In the genomic region with DNA sequence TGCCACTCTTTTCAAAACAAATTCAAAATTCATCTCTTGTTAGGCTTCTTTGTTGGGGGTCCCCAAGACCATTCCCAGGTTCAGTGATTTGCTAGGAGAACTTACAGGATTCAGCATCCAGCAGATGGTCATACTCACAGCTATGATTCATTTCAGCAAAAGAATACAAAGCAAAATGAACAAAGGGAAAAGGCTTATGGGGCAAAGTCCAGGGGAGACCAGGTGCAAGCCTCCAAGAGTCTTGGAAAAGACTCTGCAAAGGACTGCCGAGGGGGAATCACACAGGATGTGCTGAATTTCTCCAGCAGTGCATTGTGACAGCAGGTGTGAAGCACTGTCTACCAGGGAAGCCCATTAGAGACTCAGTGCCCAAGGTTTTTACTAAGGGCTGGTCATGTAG, we compare ENCODE assay signal across 14 cellular contexts. TPM values are rescaled to one million over a fixed set of nuclear protein-coding genes. Genes with fewer than 3 reads are reported as not detected.
A peak's percentile ranks its signal among the peaks of the same experiment; 100 is the strongest.
DNase-seq lines count a peak whose midpoint lies in the region; ATAC-seq and TF ChIP-seq lines count a peak whose summit lies in the region.
"Had no signal": no experiment of that assay in that cellular context is flagged by ENCODE, and none has a peak within 500 bp of the region (broad histone marks: within the 10 kb centered on the region; RNA-seq: fewer than 3 reads in every experiment).

No MANE protein-coding gene starts in this region.

- DNase-seq in CD4-positive, alpha-beta memory T cell: no peak
- DNase-seq in DMS53 treated with DMSO at 0.1 percent for 48 hours (lab: John Stamatoyannopoulos, UW; ENCODE audit: unreplicated experiment) (peak; percentile 97), mucosa of descending colon (no peak), cortex of kidney (lab: John Stamatoyannopoulos, UW) (no peak), esophagus squamous epithelium (lab: John Stamatoyannopoulos, UW) (no peak)
- no peak for DNase-seq in activated CD4-positive, alpha-beta memory T cell treated with anti-CD3 and anti-CD28 coated beads, Interleukin-2, amount 10 ng/mL, durations not matched to agents 7 days and 5 days
- DNase-seq: C1 segment of cervical spinal cord, H9, head of caudate nucleus, SJCRH30, spleen had no signal

- ATAC-seq in mucosa of descending colon (peak; percentile 20), HG03521 (IDR thresholded peaks at IDR 0.05; ENCODE audit: unreplicated experiment) (no peak)

- 41 to 50% methylated on average over 1 of the region's 1 CpG for WGBS in esophagus squamous epithelium, 2 donors

- intact Hi-C loops in CD4-positive, alpha-beta memory T cell (cut with micrococcal nuclease): no loop called here
- intact Hi-C loops in mucosa of descending colon (cut with DNase I, micrococcal nuclease) (no loop called here), esophagus squamous epithelium (cut with DNase I) (no loop called here)

- H3K4me1 ChIP-seq in CD4-positive, alpha-beta memory T cell (ENCODE audit: insufficient read depth, low read length): peaks cover 100% of the 10 kb centered on the region
- H3K4me1 ChIP-seq in mucosa of descending colon (ENCODE audit: low read depth) (peaks cover 75% of the 10 kb centered on the region), esophagus squamous epithelium (peaks cover 17 to 81% (median 32%) of the 10 kb centered on the region in 3 donors)

- H3K36me3 ChIP-seq in CD4-positive, alpha-beta memory T cell (ENCODE audit: insufficient read depth, low read length): no peaks in the 10 kb centered on the region
- H3K36me3 ChIP-seq in mucosa of descending colon (ENCODE audit: low read depth) (no peaks in the 10 kb centered on the region), esophagus squamous epithelium (no peaks in the 10 kb centered on the region)
- H3K36me3 ChIP-seq: prostate gland, SJCRH30 had no signal

- peak overlapping the region; percentile 34 to 94 (median 88) for H3K27ac Mint-ChIP-seq in CD4-positive, alpha-beta memory T cell
- peak overlapping the region; percentile 53 for H3K27ac Mint-ChIP-seq in activated CD4-positive, alpha-beta memory T cell treated with anti-CD3 and anti-CD28 coated beads, Interleukin-2, amount 10 ng/mL, durations not matched to agents 7 days and 5 days
- H3K27ac Mint-ChIP-seq: H9 had no signal

- H3K36me3 Mint-ChIP-seq in CD4-positive, alpha-beta memory T cell: peaks cover 10 to 17% of the 10 kb centered on the region in 2 donors
- peaks cover 51% of the 10 kb centered on the region for H3K36me3 Mint-ChIP-seq in activated CD4-positive, alpha-beta memory T cell treated with anti-CD3 and anti-CD28 coated beads, Interleukin-2, amount 10 ng/mL, durations not matched to agents 7 days and 5 days (ENCODE audit: low read depth)

- peak overlapping the region in 4 of 8 donors; percentile 11 to 21 (median 17) for H3K4me3 Mint-ChIP-seq in CD4-positive, alpha-beta memory T cell
- H3K4me3 Mint-ChIP-seq in activated CD4-positive, alpha-beta memory T cell treated with anti-CD3 and anti-CD28 coated beads, Interleukin-2, amount 10 ng/mL, durations not matched to agents 7 days and 5 days: no peak overlapping the region

- TF ChIP-seq CTCF in mucosa of descending colon (IDR thresholded peaks at IDR 0.05): no peak
- no peak for TF ChIP-seq CTCF in esophagus squamous epithelium (IDR thresholded peaks at IDR 0.05)

- H3K9me3 ChIP-seq in CD4-positive, alpha-beta memory T cell (ENCODE audit: control insufficient read depth in 1 of 2, low read length in 2 of 2): no peaks in the 10 kb centered on the region
- H3K9me3 ChIP-seq in mucosa of descending colon: no peaks in the 10 kb centered on the region
- no peaks in the 10 kb centered on the region for H3K9me3 ChIP-seq in esophagus squamous epithelium
- H3K9me3 ChIP-seq: prostate gland, SJCRH30, spleen had no signal

- CTCF ChIA-PET in CD4-positive, alpha-beta memory T cell (lab: Charles Lee; ENCODE audit: partially characterized antibody): interaction anchor here (1.6 to 21.4 kb wide), 2 partner anchors 7 to 147 kb away, joined by 3 to 250 read pairs; a partner anchor contains a TSS
- CTCF ChIA-PET in activated CD4-positive, alpha-beta memory T cell treated with anti-CD3 and anti-CD28 coated beads, Interleukin-2, amount 10 ng/mL, durations not matched to agents 7 days and 5 days (lab: Charles Lee): interaction anchor here (1.3 kb wide), 1 partner anchor 11 kb away, joined by 3 read pairs; no protein-coding TSS in a partner anchor

- no peak overlapping the region for H3K4me3 ChIP-seq in CD4-positive, alpha-beta memory T cell (ENCODE audit: low read length in 2 of 2)
- H3K4me3 ChIP-seq in mucosa of descending colon: no peak overlapping the region
- no peak overlapping the region for H3K4me3 ChIP-seq in esophagus squamous epithelium
- H3K4me3 ChIP-seq: coronary artery, prostate gland, SJCRH30, spleen had no signal

- H3K27ac ChIP-seq in CD4-positive, alpha-beta memory T cell (ENCODE audit: low read depth, low read length): no peak overlapping the region
- H3K27ac ChIP-seq in esophagus squamous epithelium: no peak overlapping the region
- H3K27ac ChIP-seq: coronary artery, prostate gland, SJCRH30 had no signal

- H3K27me3 ChIP-seq in CD4-positive, alpha-beta memory T cell (ENCODE audit: insufficient read depth, low read length): no peaks in the 10 kb centered on the region
- H3K27me3 ChIP-seq in esophagus squamous epithelium: no peaks in the 10 kb centered on the region
- H3K27me3 ChIP-seq: SJCRH30, spleen had no signal

- TF ChIP-seq POLR2A in esophagus squamous epithelium (IDR thresholded peaks at IDR 0.05): no peak

- POLR2A ChIA-PET in CD4-positive, alpha-beta memory T cell (lab: Charles Lee; ENCODE audit: partially characterized antibody): no interaction called here
- POLR2A ChIA-PET in activated CD4-positive, alpha-beta memory T cell treated with anti-CD3 and anti-CD28 coated beads, Interleukin-2, amount 10 ng/mL, durations not matched to agents 7 days and 5 days (lab: Charles Lee): no interaction called here

- no peaks in the 10 kb centered on the region for H3K9me3 Mint-ChIP-seq in CD4-positive, alpha-beta memory T cell
- no peaks in the 10 kb centered on the region for H3K9me3 Mint-ChIP-seq in activated CD4-positive, alpha-beta memory T cell treated with anti-CD3 and anti-CD28 coated beads, Interleukin-2, amount 10 ng/mL, durations not matched to agents 7 days and 5 days
- H3K9me3 Mint-ChIP-seq: H9 had no signal

- peaks cover 83 to 100% (median 92%) of the 10 kb centered on the region in 4 donors for H3K4me1 Mint-ChIP-seq in CD4-positive, alpha-beta memory T cell
- H3K4me1 Mint-ChIP-seq in activated CD4-positive, alpha-beta memory T cell treated with anti-CD3 and anti-CD28 coated beads, Interleukin-2, amount 10 ng/mL, durations not matched to agents 7 days and 5 days: peaks cover 89% of the 10 kb centered on the region

- no peaks in the 10 kb centered on the region for H3K27me3 Mint-ChIP-seq in CD4-positive, alpha-beta memory T cell
- no peaks in the 10 kb centered on the region for H3K27me3 Mint-ChIP-seq in activated CD4-positive, alpha-beta memory T cell treated with anti-CD3 and anti-CD28 coated beads, Interleukin-2, amount 10 ng/mL, durations not matched to agents 7 days and 5 days

RNA-seq across cellular contexts. Expression of a gene that starts 7.3 kb away (rescaled TPM):
- 10 to 100 TPM; 80.2 to 95.1 TPM for total RNA-seq in CD4-positive, alpha-beta memory T cell
- polyA plus RNA-seq in CD4-positive, alpha-beta memory T cell: 10 to 100 TPM; 22.5 to 36.9 TPM
- total RNA-seq in activated CD4-positive, alpha-beta memory T cell treated with anti-CD3 and anti-CD28 coated beads, Interleukin-2, amount 10 ng/mL, durations not matched to agents 7 days and 5 days: 10 to 100 TPM; 67.9 to 68.4 TPM
- total RNA-seq in mucosa of descending colon (10 to 100 TPM; 19.4 to 28.5 (median 23.9) TPM), esophagus squamous epithelium (1 to 10 TPM; 2.7 to 9.2 (median 4.0) TPM)
